ENCODE assay signal across 9 cellular contexts in genomic region chr1:175188936-175189335, GRCh38. TPM values are rescaled to one million over a fixed set of nuclear protein-coding genes. Genes with fewer than 3 reads are reported as not detected.
DNase-seq lines count a peak whose midpoint lies in the region; ATAC-seq and TF ChIP-seq lines count a peak whose summit lies in the region.
"Had no signal": no experiment of that assay in that cellular context is flagged by ENCODE, and none has a peak within 500 bp of the region (broad histone marks: within the 10 kb centered on the region; RNA-seq: fewer than 3 reads in every experiment).

No MANE protein-coding gene starts in this region.

- H3K27me3 Mint-ChIP-seq in chondrocyte (ENCODE audit: low read depth) = peaks cover 10% of the 10 kb centered on the region

- no peaks in the 10 kb centered on the region for H3K9me3 ChIP-seq in upper lobe of left lung
- H3K9me3 ChIP-seq: tibial artery had no signal

- H3K27ac Mint-ChIP-seq in chondrocyte (ENCODE audit: unreplicated experiment) = no peak overlapping the region

- peaks cover 2% of the 10 kb centered on the region for H3K36me3 Mint-ChIP-seq in chondrocyte (ENCODE audit: low read depth)

- peak overlapping the region in 1 of 4 donors; percentile 64 for H3K4me3 ChIP-seq in upper lobe of left lung
- H3K4me3 ChIP-seq: tibial artery had no signal

- H3K4me3 Mint-ChIP-seq in chondrocyte (ENCODE audit: unreplicated experiment) = no peak overlapping the region

- H3K4me1 ChIP-seq in upper lobe of left lung = peaks cover 69 to 78% (median 75%) of the 10 kb centered on the region in 4 donors

- H3K9me3 Mint-ChIP-seq in chondrocyte (ENCODE audit: low read depth) = no peaks in the 10 kb centered on the region

- WGBS in upper lobe of left lung, 2 donors = 0 to 6% methylated on average over 2 of the region's 2 CpGs

- H3K27ac ChIP-seq in upper lobe of left lung = peak overlapping the region; percentile 45 to 95 (median 91)
- H3K27ac ChIP-seq: tibial artery had no signal

- TF ChIP-seq POLR2A in erythroblast (IDR thresholded peaks at IDR 0.05; ENCODE audit: low read length) (no peak), upper lobe of left lung (IDR thresholded peaks at IDR 0.05) (no peak)

- H3K27me3 ChIP-seq in upper lobe of left lung = no peaks in the 10 kb centered on the region
- H3K27me3 ChIP-seq: tibial artery had no signal

- ATAC-seq in HG03066 (IDR thresholded peaks at IDR 0.05; ENCODE audit: low read depth, unreplicated experiment) (peak; percentile 63), upper lobe of left lung (ENCODE audit: low FRiP score in 2 of 2) (peak in 1 of 2 donors; percentile 43)

- H3K36me3 ChIP-seq in upper lobe of left lung = peaks cover 0 to 3% (median 0%) of the 10 kb centered on the region in 4 donors
- H3K36me3 ChIP-seq: tibial artery had no signal

- DNase-seq in GM19238 (ENCODE audit: insufficient read length, low spot score) (peak; percentile 63), T-helper 9 cell (peak; percentile 25), erythroblast (lab: John Stamatoyannopoulos, UW) (peak; percentile 56 to 70), upper lobe of left lung (peak in 1 of 2 donors; percentile 74), HuH-7 (ENCODE audit: low spot score) (no peak), anterior cingulate cortex (lab: John Stamatoyannopoulos, UW) (no peak), chondrocyte (ENCODE audit: low spot score) (no peak)

- H3K4me1 Mint-ChIP-seq in chondrocyte (ENCODE audit: low read depth) = peaks cover 17% of the 10 kb centered on the region

- no peak for TF ChIP-seq CTCF in upper lobe of left lung (IDR thresholded peaks at IDR 0.05)
- TF ChIP-seq CTCF in chondrocyte (IDR thresholded peaks at IDR 0.05) = no peak

- no peak for TF ChIP-seq EP300 in upper lobe of left lung (IDR thresholded peaks at IDR 0.05)

RNA-seq across cellular contexts. Expression of gene KIAA0040, which starts 3.6 kb away (rescaled TPM):
- 10 to 100 TPM; 23.0 to 58.7 (median 36.1) TPM for total RNA-seq in upper lobe of left lung
- 0.75 to 3.5 TPM (median 1.2 TPM) in 3 replicates for total RNA-seq in chondrocyte

Comparison
In these comparisons a context has a peak if more than half of its experiments do, and no peak if none do; other contexts are left out.
1. DNase-seq: peak in GM19238 (single experiment), T-helper 9 cell (single experiment) and erythroblast (2 of 2); none in HuH-7 (single experiment), anterior cingulate cortex (0 of 58) and chondrocyte (single experiment).